Comparison of ENCODE assay signal across 21 cellular contexts in genomic region chrX:31301941-31302340, GRCh38.
A peak's percentile ranks its signal among the peaks of the same experiment; 100 is the strongest.
DNase-seq lines count a peak whose midpoint lies in the region; ATAC-seq, FAIRE-seq and TF ChIP-seq lines count a peak whose summit lies in the region.
"Had no signal": no experiment of that assay in that cellular context is flagged by ENCODE, and none has a peak within 500 bp of the region (broad histone marks: within the 10 kb centered on the region; RNA-seq: fewer than 3 reads in every experiment).

No MANE protein-coding gene starts in this region.

- H3K9ac ChIP-seq in HepG2 (ENCODE audit: insufficient read depth, low read depth, low read length), result no peak overlapping the region
- no peak overlapping the region for H3K9ac ChIP-seq in H1 (replicated peaks in 1 of 4; ENCODE audit: extremely low read depth in 1 of 4, low read depth in 3 of 4, low read length in 3 of 4)
- H3K9ac ChIP-seq: BLaER1 had no signal

- peaks cover 5% of the 10 kb centered on the region for H3K36me3 Mint-ChIP-seq in nephron progenitor cell (ENCODE audit: low read depth)
- H3K36me3 Mint-ChIP-seq: CD4-positive, CD25-positive, alpha-beta regulatory T cell; CD8-positive, alpha-beta T cell had no signal

- H3K23ac ChIP-seq in H1 (ENCODE audit: insufficient read length), result no peak overlapping the region

- no peak overlapping the region for H2AFZ ChIP-seq in HepG2 (ENCODE audit: low read length)
- no peak overlapping the region for H2AFZ ChIP-seq in H1 (ENCODE audit: low read length)

- no peak overlapping the region for H4K5ac ChIP-seq in H1 (ENCODE audit: insufficient read length, low read depth, low read length)

- H4K20me1 ChIP-seq in HepG2 (ENCODE audit: insufficient read depth, low read length), result no peaks in the 10 kb centered on the region
- no peaks in the 10 kb centered on the region for H4K20me1 ChIP-seq in H1 (replicated peaks in 1 of 2; ENCODE audit: control insufficient read depth in 1 of 2, insufficient read depth in 2 of 2, low read length in 2 of 2)
- H4K20me1 ChIP-seq: BLaER1 had no signal

- peaks cover 21% of the 10 kb centered on the region for H3K4me1 Mint-ChIP-seq in nephron progenitor cell

- no peak overlapping the region for H2BK20ac ChIP-seq in H1 (ENCODE audit: low read length)

- H3K79me1 ChIP-seq in H1 (ENCODE audit: low read depth, low read length), result no peaks in the 10 kb centered on the region

- H3K56ac ChIP-seq in H1 (replicated peaks; ENCODE audit: insufficient read length, low read depth, low read length), result no peak overlapping the region

- no peak for TF ChIP-seq RAD21 in HepG2 (CRISPR knock-in tag; IDR thresholded peaks at IDR 0.05)
- no peak for TF ChIP-seq RAD21 in H1 (IDR thresholded peaks at IDR 0.05 in 1 of 2, conservative IDR thresholded peaks at IDR 0.05 in 1 of 2; ENCODE audit: low read depth in 2 of 2, low read length in 2 of 2)

- H3K27me3 ChIP-seq in right lobe of liver (no peaks in the 10 kb centered on the region), HepG2 (ENCODE audit: control insufficient read depth in 1 of 2, insufficient read depth in 2 of 2, low read length in 2 of 2) (no peaks in the 10 kb centered on the region; a peak in 1 of 5 replicates), H1 (replicated peaks in 1 of 4; ENCODE audit: control insufficient read depth in 3 of 4, extremely low read depth in 1 of 4, insufficient read depth in 3 of 4, low read length in 3 of 4) (no peaks in the 10 kb centered on the region)

- no peak overlapping the region for H2BK120ac ChIP-seq in H1 (replicated peaks; ENCODE audit: low read depth, low read length)

- POLR2A ChIA-PET in HepG2 (lab: Yijun Ruan, JAX), result no interaction called here
- POLR2A ChIA-PET in H1 (lab: Charles Lee; ENCODE audit: partially characterized antibody), result no interaction called here

- H3K9me3 ChIP-seq in right lobe of liver, result no peaks in the 10 kb centered on the region
- H3K9me3 ChIP-seq in HepG2 (ENCODE audit: low read length), result no peaks in the 10 kb centered on the region
- no peaks in the 10 kb centered on the region for H3K9me3 ChIP-seq in H1 (ENCODE audit: insufficient read depth in 2 of 2, low read depth in 1 of 2, low read length in 1 of 2)
- H3K9me3 ChIP-seq: Caco-2 had no signal

- no peak overlapping the region for H2BK12ac ChIP-seq in H1 (ENCODE audit: low read depth, low read length)

- H3K4me2 ChIP-seq in HepG2 (ENCODE audit: low read depth, low read length) (no peak overlapping the region), H1 (ENCODE audit: insufficient read depth in 1 of 2, low read depth in 2 of 2, low read length in 2 of 2) (no peak overlapping the region)
- H3K4me2 ChIP-seq: BLaER1 had no signal

- no peak overlapping the region for H2AK5ac ChIP-seq in H1 (ENCODE audit: low read depth, low read length)

- TF ChIP-seq EP300 in HepG2 (IDR thresholded peaks at IDR 0.05; ENCODE audit: low read depth in 2 of 2, low read length in 2 of 2) (no peak), HepG2 (CRISPR knock-in tag; IDR thresholded peaks at IDR 0.05; ENCODE audit: borderline replicate concordance) (no peak), H1 (IDR thresholded peaks at IDR 0.05; ENCODE audit: borderline replicate concordance in 1 of 2, low read depth in 2 of 2, low read length in 2 of 2) (no peak)

- no peak overlapping the region for H3K18ac ChIP-seq in H1 (ENCODE audit: extremely low read depth, low read length)

- H3K27ac ChIP-seq in right lobe of liver, result peak overlapping the region in 2 of 3 donors; percentile 26 to 54
- H3K27ac ChIP-seq in HepG2 (ENCODE audit: extremely low read length, insufficient read depth, low read length), result no peak overlapping the region
- H3K27ac ChIP-seq in H1 (ENCODE audit: low read depth, low read length), result no peak overlapping the region
- H3K27ac ChIP-seq: 22Rv1, BLaER1, C4-2B had no signal

- no peak for DNase-seq in right lobe of liver
- no peak for DNase-seq in HepG2 (ENCODE audit: low spot score)
- DNase-seq in H1 (ENCODE audit: low read depth in 1 of 2, low spot score in 2 of 2), result no peak
- no peak for DNase-seq in nephron progenitor cell
- DNase-seq in stimulated activated naive CD8-positive, alpha-beta T cell treated with anti-CD3 and anti-CD28 coated beads, Interleukin-15, Interleukin-2, amounts not matched to agents 100 U/mL and 50 U/mL, for 24 hours, result no peak
- DNase-seq in activated CD4-positive, CD25-positive, alpha-beta regulatory T cell treated with anti-CD3 and anti-CD28 coated beads, Interleukin-2, amount 50 U/mL, for 72 hours, result no peak
- DNase-seq: Caco-2; CD4-positive, CD25-positive, alpha-beta regulatory T cell; CD8-positive, alpha-beta T cell; DMS153; DND-41; GDM1; GOT3; H7; HCEC 1CT had no signal

- H2BK15ac ChIP-seq in H1 (ENCODE audit: low read length), result no peak overlapping the region

- H4K8ac ChIP-seq in H1 (ENCODE audit: extremely low read depth, insufficient read depth, low read length), result no peak overlapping the region

- H3K4me1 ChIP-seq in right lobe of liver (peaks cover 0 to 17% (median 6%) of the 10 kb centered on the region in 4 donors), HepG2 (ENCODE audit: insufficient read depth, low read length) (no peaks in the 10 kb centered on the region), H1 (replicated peaks in 1 of 4; ENCODE audit: control insufficient read depth in 3 of 4, insufficient read depth in 4 of 4, low read length in 3 of 4) (no peaks in the 10 kb centered on the region; a peak in 1 of 7 replicates)
- H3K4me1 ChIP-seq: BLaER1 had no signal

- FAIRE-seq in HepG2 (lab: Jason Lieb, UNC) (no peak), H1 (lab: Jason Lieb, UNC) (peak; percentile 7)
- FAIRE-seq: A204.1, GM12878 had no signal

- 0% methylated on average over 2 of the region's 2 CpGs for WGBS in right lobe of liver (ENCODE audit: insufficient coverage, low coverage, low lambda C conversion rate, missing lambda C conversion rate)
- WGBS in HepG2 (ENCODE audit: low lambda C conversion rate), result 10% methylated on average over 2 of the region's 2 CpGs
- 89% methylated on average over 2 of the region's 2 CpGs; no CpG with 5 or more reads in 1 of the 2 experiments for WGBS in H1 (ENCODE audit: extremely low coverage in 1 of 2, insufficient coverage in 1 of 2, insufficient read length in 1 of 2, insufficient replicate concordance in 2 of 2, low coverage in 1 of 2, low lambda C conversion rate in 2 of 2, missing lambda C conversion rate in 1 of 2), 2 experiments

- no peaks in the 10 kb centered on the region for H3K23me2 ChIP-seq in H1 (ENCODE audit: low read depth, low read length)

- no peak overlapping the region for H3K4ac ChIP-seq in H1 (replicated peaks; ENCODE audit: insufficient read length, low read depth, low read length)

- H3K9me3 Mint-ChIP-seq in nephron progenitor cell, result peaks cover 47% of the 10 kb centered on the region
- H3K9me3 Mint-ChIP-seq: CD8-positive, alpha-beta T cell had no signal

- intact Hi-C loops in right lobe of liver (cut with DNase I) (no loop called here), HepG2 (cut with micrococcal nuclease; ENCODE audit: unreplicated experiment) (no loop called here)

- H3K4me3 ChIP-seq in right lobe of liver (no peak overlapping the region), HepG2 (replicated peaks in 1 of 3; ENCODE audit: insufficient read depth in 1 of 3, low read depth in 2 of 3, low read length in 3 of 3) (no peak overlapping the region), H1 (ENCODE audit: extremely low read depth in 1 of 4, insufficient read depth in 2 of 4, low read depth in 3 of 4, low read length in 4 of 4) (no peak overlapping the region)
- H3K4me3 ChIP-seq: BLaER1, GM12878 had no signal

- H3K79me2 ChIP-seq in HepG2 (ENCODE audit: insufficient read depth, low read length), result no peaks in the 10 kb centered on the region
- H3K79me2 ChIP-seq in H1 (ENCODE audit: control insufficient read depth in 1 of 2, insufficient read depth in 2 of 2, low read length in 2 of 2), result no peaks in the 10 kb centered on the region

- H3K36me3 ChIP-seq in right lobe of liver (no peaks in the 10 kb centered on the region), HepG2 (replicated peaks in 1 of 2; ENCODE audit: control insufficient read depth in 1 of 2, insufficient read depth in 2 of 2, low read length in 2 of 2) (no peaks in the 10 kb centered on the region), H1 (ENCODE audit: control insufficient read depth in 2 of 4, insufficient read depth in 4 of 4, low read length in 3 of 4) (no peaks in the 10 kb centered on the region)

- BruUV-seq in HepG2 (replicated peaks; lab: Mats Ljungman, UMichigan), result no TSS peak

- no peak overlapping the region for H3K14ac ChIP-seq in H1 (ENCODE audit: insufficient read length)

- ATAC-seq in right lobe of liver, result peak in 3 of 4 donors; percentile 49 to 57 (median 55)
- no peak for ATAC-seq in HepG2
- ATAC-seq in stimulated activated naive CD8-positive, alpha-beta T cell treated with anti-CD3 and anti-CD28 coated beads, Interleukin-15, Interleukin-2, amounts not matched to agents 100 U/mL and 50 U/mL, for 24 hours, result no peak
- ATAC-seq: CD8-positive, alpha-beta T cell; GM12878 had no signal

- in situ Hi-C loops in HepG2 (cut with HindIII; ENCODE audit: extremely low pct_ligation_motif_present, low pct_unique_long_range_greater_than_20kb), result no loop called here

- TF ChIP-seq CTCF in right lobe of liver (IDR thresholded peaks at IDR 0.05) (no peak), HepG2 (CRISPR knock-in tag; IDR thresholded peaks at IDR 0.05) (no peak), H1 (IDR thresholded peaks at IDR 0.05; ENCODE audit: control extremely low read depth in 1 of 3, insufficient read depth in 1 of 3, low read depth in 1 of 3, low read length in 3 of 3) (no peak), nephron progenitor cell (IDR thresholded peaks at IDR 0.05) (no peak)

- CTCF ChIA-PET in HepG2 (lab: Yijun Ruan, JAX; ENCODE audit: low intra/inter-chr PET ratio, low total read pairs), result no interaction called here
- CTCF ChIA-PET in H1 (lab: Charles Lee; ENCODE audit: partially characterized antibody), result no interaction called here

- no peak overlapping the region for H3K4me3 Mint-ChIP-seq in nephron progenitor cell
- H3K4me3 Mint-ChIP-seq: B cell; CD4-positive, CD25-positive, alpha-beta regulatory T cell; CD8-positive, alpha-beta T cell had no signal

- no peak for TF ChIP-seq POLR2A in right lobe of liver (IDR thresholded peaks at IDR 0.05)
- TF ChIP-seq POLR2A in HepG2 (IDR thresholded peaks at IDR 0.05; ENCODE audit: insufficient read depth in 1 of 2, low read depth in 2 of 2, low read length in 2 of 2), result no peak
- no peak for TF ChIP-seq POLR2A in H1 (IDR thresholded peaks at IDR 0.05; ENCODE audit: control extremely low read depth in 1 of 2, low read depth in 2 of 2, low read length in 2 of 2)

- H4K91ac ChIP-seq in H1 (replicated peaks; ENCODE audit: insufficient read length, low read length), result no peak overlapping the region

- peaks cover 3% of the 10 kb centered on the region for H3K27me3 Mint-ChIP-seq in nephron progenitor cell (ENCODE audit: low read depth, poor library complexity)
- H3K27me3 Mint-ChIP-seq: CD4-positive, CD25-positive, alpha-beta regulatory T cell had no signal

- H2BK5ac ChIP-seq in H1 (ENCODE audit: low read depth, low read length), result no peak overlapping the region

- H3K27ac Mint-ChIP-seq in nephron progenitor cell, result peak overlapping the region; percentile 93
- H3K27ac Mint-ChIP-seq: B cell; CD4-positive, CD25-positive, alpha-beta regulatory T cell; CD8-positive, alpha-beta T cell had no signal

TF ChIP-seq in HepG2, 621 proteins besides CTCF, POLR2A, EP300 and RAD21 (continues in another document):
- TF ChIP-seq FOXP1 (IDR thresholded peaks at IDR 0.05) (no peak), FOXP1 (CRISPR knock-in tag; IDR thresholded peaks at IDR 0.05) (no peak)

TF ChIP-seq in H1, 55 proteins besides CTCF, POLR2A, EP300 and RAD21 (continues in another document):
- TF ChIP-seq HDAC6 (IDR thresholded peaks at IDR 0.05; ENCODE audit: low read depth, low read length), result no peak

Comparison
In these comparisons a context has a peak if more than half of its experiments do, and no peak if none do; other contexts are left out.
1. ATAC-seq: peak in right lobe of liver (3 of 4); none in HepG2 (single experiment) and stimulated activated naive CD8-positive, alpha-beta T cell treated with anti-CD3 and anti-CD28 coated beads, Interleukin-15, Interleukin-2, amounts not matched to agents 100 U/mL and 50 U/mL, for 24 hours (single experiment).
2. H3K27ac ChIP-seq: peak in right lobe of liver (2 of 3); none in HepG2 (single experiment) and H1 (single experiment).